ENCODE assay signal across 8 cellular contexts in genomic region chr15:31434418-31435255, GRCh38.
DNase-seq lines count a peak whose midpoint lies in the region; ATAC-seq, FAIRE-seq and TF ChIP-seq lines count a peak whose summit lies in the region.

No MANE protein-coding gene starts in this region.

- peak; percentile 62 for FAIRE-seq in keratinocyte (lab: Jason Lieb, UNC)

- H3K4me3 ChIP-seq in SJSA1 (peak overlapping the region; percentile 10; the same call in 1 of the 2 replicates), keratinocyte (ENCODE audit: control insufficient read depth in 2 of 3, extremely low read depth in 1 of 3, insufficient read depth in 2 of 3, low read depth in 1 of 3, low read length in 3 of 3) (peak overlapping the region in 2 of 3 experiments; percentile 34 to 35)

- H3K4me1 ChIP-seq in SJSA1 (replicated peaks): peaks cover 27% of the 10 kb centered on the region
- peaks cover 33% of the 10 kb centered on the region for H3K4me1 ChIP-seq in keratinocyte (ENCODE audit: control insufficient read depth, extremely low read depth, insufficient read depth, low read length)

- TF ChIP-seq CTCF in keratinocyte (optimal IDR thresholded peaks at IDR 0.05 in 1 of 3, IDR thresholded peaks at IDR 0.05 in 1 of 3, conservative IDR thresholded peaks at IDR 0.05 in 1 of 3; ENCODE audit: extremely low read depth in 1 of 3, insufficient read depth in 2 of 3, low read length in 3 of 3): no peak

- DNase-seq in SJSA1 (ENCODE audit: low read depth in 1 of 2, low spot score in 2 of 2) (peak; percentile 94), keratinocyte (ENCODE audit: low read depth, low spot score) (peak; percentile 61), NCI-H2227 (lab: John Stamatoyannopoulos, UW; ENCODE audit: unreplicated experiment) (no peak)
- peak; percentile 61 to 74 (median 68) for DNase-seq in stimulated activated CD4-positive, alpha-beta T cell treated with anti-CD3 and anti-CD28 coated beads, TNF-alpha, amount 100 ng/mL, for 1 hour (ENCODE audit: low read depth in 3 of 3, low spot score in 1 of 3)

- no peaks in the 10 kb centered on the region for H3K27me3 ChIP-seq in SJSA1 (replicated peaks)
- no peaks in the 10 kb centered on the region for H3K27me3 ChIP-seq in keratinocyte (ENCODE audit: control insufficient read depth, extremely low read depth, insufficient read depth, low read length)

- H3K36me3 Mint-ChIP-seq in activated naive CD4-positive, alpha-beta T cell treated with anti-CD3 and anti-CD28 coated beads, Interleukin-2, amount 50 U/mL, for 24 hours: no peaks in the 10 kb centered on the region

- H3K79me2 ChIP-seq in keratinocyte (ENCODE audit: control insufficient read depth, insufficient read depth, low read length): no peaks in the 10 kb centered on the region

- H3K36me3 ChIP-seq in SJSA1 (no peaks in the 10 kb centered on the region), keratinocyte (ENCODE audit: control insufficient read depth in 2 of 2, extremely low read depth in 1 of 2, insufficient read depth in 2 of 2, low read length in 2 of 2) (no peaks in the 10 kb centered on the region)

- H3K27ac Mint-ChIP-seq in activated naive CD4-positive, alpha-beta T cell treated with anti-CD3 and anti-CD28 coated beads, Interleukin-2, amount 50 U/mL, for 24 hours: peak overlapping the region; percentile 97

- no peaks in the 10 kb centered on the region for H3K9me3 Mint-ChIP-seq in activated naive CD4-positive, alpha-beta T cell treated with anti-CD3 and anti-CD28 coated beads, Interleukin-2, amount 50 U/mL, for 24 hours

- peaks cover 87% of the 10 kb centered on the region for H3K4me1 Mint-ChIP-seq in activated naive CD4-positive, alpha-beta T cell treated with anti-CD3 and anti-CD28 coated beads, Interleukin-2, amount 50 U/mL, for 24 hours

- H2AFZ ChIP-seq in keratinocyte (ENCODE audit: control insufficient read depth, low read length): peak overlapping the region; percentile 58

- dilution Hi-C loops in keratinocyte (cut with MboI; ENCODE audit: extremely low pct_ligation_motif_present, low sequenced_read_pairs): no loop called here

- no peaks in the 10 kb centered on the region for H4K20me1 ChIP-seq in keratinocyte (ENCODE audit: control insufficient read depth, extremely low read depth, insufficient read depth, low read length)

- ATAC-seq in HG02970 (IDR thresholded peaks at IDR 0.05; ENCODE audit: low FRiP score, unreplicated experiment) (peak; percentile 44), GM19328 (IDR thresholded peaks at IDR 0.05; ENCODE audit: unreplicated experiment) (no peak)

- peak overlapping the region; percentile 87 for H3K4me3 Mint-ChIP-seq in activated naive CD4-positive, alpha-beta T cell treated with anti-CD3 and anti-CD28 coated beads, Interleukin-2, amount 50 U/mL, for 24 hours

- peak; percentile 43 for TF ChIP-seq POLR2A in GM15510 (IDR thresholded peaks at IDR 0.05; ENCODE audit: borderline replicate concordance, extremely low read depth, insufficient read length)

- H3K9me1 ChIP-seq in keratinocyte (ENCODE audit: control insufficient read depth, extremely low read depth, insufficient read depth, low read length): no peaks in the 10 kb centered on the region

- no peaks in the 10 kb centered on the region for H3K27me3 Mint-ChIP-seq in activated naive CD4-positive, alpha-beta T cell treated with anti-CD3 and anti-CD28 coated beads, Interleukin-2, amount 50 U/mL, for 24 hours

- H3K27ac ChIP-seq in SJSA1: peak overlapping the region; percentile 80
- H3K27ac ChIP-seq in keratinocyte (ENCODE audit: control insufficient read depth, insufficient read depth, low read length): peak overlapping the region; percentile 88

- peak overlapping the region; percentile 85 for H3K9ac ChIP-seq in keratinocyte (ENCODE audit: control insufficient read depth, extremely low read depth, insufficient read depth, low read length)

- peak overlapping the region; percentile 79 for H3K4me2 ChIP-seq in keratinocyte (ENCODE audit: control insufficient read depth, extremely low read depth, insufficient read depth, low read depth, low read length)

- H3K9me3 ChIP-seq in SJSA1 (replicated peaks): no peaks in the 10 kb centered on the region
- no peaks in the 10 kb centered on the region for H3K9me3 ChIP-seq in keratinocyte (ENCODE audit: control insufficient read depth, low read depth, low read length)
